8 cellular contexts compared by ENCODE assay signal in genomic region chr9:137085918-137086530, GRCh38. TPM values are rescaled to one million over a fixed set of nuclear protein-coding genes. Genes with fewer than 3 reads are reported as not detected.
A peak's percentile ranks its signal among the peaks of the same experiment; 100 is the strongest.
DNase-seq lines count a peak whose midpoint lies in the region; ATAC-seq and TF ChIP-seq lines count a peak whose summit lies in the region.

No MANE protein-coding gene starts in this region.

- peak; percentile 15 for ATAC-seq in GM21515 (IDR thresholded peaks at IDR 0.05; ENCODE audit: unreplicated experiment)

- H3K27me3 Mint-ChIP-seq in progenitor cell of endocrine pancreas: peaks cover 21% of the 10 kb centered on the region

- H3K36me3 Mint-ChIP-seq in progenitor cell of endocrine pancreas (ENCODE audit: insufficient read depth): no peaks in the 10 kb centered on the region

- H3K4me3 ChIP-seq in LNCaP clone FGC (ENCODE audit: low read depth, low read length): peak overlapping the region; percentile 86

- no peaks in the 10 kb centered on the region for H3K9me3 Mint-ChIP-seq in progenitor cell of endocrine pancreas (ENCODE audit: low read depth)

- TF ChIP-seq CTCF in LNCaP clone FGC (IDR thresholded peaks at IDR 0.05; ENCODE audit: control insufficient read depth, extremely low read depth, insufficient read depth) (no peak), progenitor cell of endocrine pancreas (IDR thresholded peaks at IDR 0.05; ENCODE audit: unreplicated experiment) (no peak), GM10248 (IDR thresholded peaks at IDR 0.05; ENCODE audit: control extremely low read depth, extremely low read depth, low read depth, missing control alignments) (no peak)

- no peak overlapping the region for H3K27ac Mint-ChIP-seq in progenitor cell of endocrine pancreas

- H3K4me1 Mint-ChIP-seq in progenitor cell of endocrine pancreas (ENCODE audit: low read depth): peaks cover 11% of the 10 kb centered on the region

- POLR2A ChIA-PET in GM10248 (lab: Yijun Ruan, JAX): interaction anchor here (0.8 to 1.8 kb wide), 7 partner anchors 16 to 161 kb away, joined by 3 to 15 read pairs (median 4); partner anchors contain the start of genes SAPCD2 and TUBB4B

- peak overlapping the region; percentile 75 for H3K4me3 Mint-ChIP-seq in progenitor cell of endocrine pancreas (ENCODE audit: low read depth)

- peak; percentile 63 for DNase-seq in AG08396 (ENCODE audit: low spot score)
- no peak for DNase-seq in LNCaP clone FGC (ENCODE audit: low read depth)
- DNase-seq in activated effector memory CD4-positive, alpha-beta T cell treated with anti-CD3 and anti-CD28 coated beads, Interleukin-2, amount 50 U/mL, for 16 hours: peak; percentile 76
- peak; percentile 41 for DNase-seq in glomerular visceral epithelial cell (ENCODE audit: extremely low spot score)
- DNase-seq in progenitor cell of endocrine pancreas (ENCODE audit: low spot score, unreplicated experiment): no peak
- no peak for DNase-seq in Kasumi-1 (lab: John Stamatoyannopoulos, UW)
- no peak for DNase-seq in GM10248 (ENCODE audit: extremely low spot score)

- CTCF ChIA-PET in GM10248 (lab: Yijun Ruan, JAX): interaction anchor here (1.0 to 2.9 kb wide), 14 partner anchors 10 to 244 kb away, joined by 3 to 27 read pairs (median 5); partner anchors contain the start of genes AJM1, CYSRT1, FBXW5 and NPDC1

RNA-seq across cellular contexts. Expression of gene MAN1B1, which starts 0.8 kb away (rescaled TPM):
- total RNA-seq in progenitor cell of endocrine pancreas: 56.1 and 57.7 TPM in 2 replicates

RNA-seq across cellular contexts. Expression of gene UAP1L1, which starts 8.7 kb away (rescaled TPM):
- total RNA-seq in progenitor cell of endocrine pancreas: 0.57 and 1.5 TPM in 2 replicates

RNA-seq across cellular contexts. Expression of gene SAPCD2, which starts 15.7 kb away (rescaled TPM):
- 15.1 and 15.3 TPM in 2 replicates for total RNA-seq in progenitor cell of endocrine pancreas

RNA-seq across cellular contexts. Expression of gene DPP7, which starts 28.5 kb away (rescaled TPM):
- 39.2 and 48.5 TPM in 2 replicates for total RNA-seq in progenitor cell of endocrine pancreas

RNA-seq across cellular contexts. Expression of gene ENTPD2, which starts 32.2 kb away (rescaled TPM):
- 0.19 and 0.51 TPM in 2 replicates for total RNA-seq in progenitor cell of endocrine pancreas

Comparison
In these comparisons a context has a peak if more than half of its experiments do, and no peak if none do; other contexts are left out.
1. DNase-seq: peak in AG08396 (single experiment), activated effector memory CD4-positive, alpha-beta T cell treated with anti-CD3 and anti-CD28 coated beads, Interleukin-2, amount 50 U/mL, for 16 hours (single experiment) and glomerular visceral epithelial cell (single experiment); none in LNCaP clone FGC (single experiment), progenitor cell of endocrine pancreas (single experiment), Kasumi-1 (0 of 2) and GM10248 (single experiment).